ENCODE assay signal across 1 cellular context in the genomic region with DNA sequence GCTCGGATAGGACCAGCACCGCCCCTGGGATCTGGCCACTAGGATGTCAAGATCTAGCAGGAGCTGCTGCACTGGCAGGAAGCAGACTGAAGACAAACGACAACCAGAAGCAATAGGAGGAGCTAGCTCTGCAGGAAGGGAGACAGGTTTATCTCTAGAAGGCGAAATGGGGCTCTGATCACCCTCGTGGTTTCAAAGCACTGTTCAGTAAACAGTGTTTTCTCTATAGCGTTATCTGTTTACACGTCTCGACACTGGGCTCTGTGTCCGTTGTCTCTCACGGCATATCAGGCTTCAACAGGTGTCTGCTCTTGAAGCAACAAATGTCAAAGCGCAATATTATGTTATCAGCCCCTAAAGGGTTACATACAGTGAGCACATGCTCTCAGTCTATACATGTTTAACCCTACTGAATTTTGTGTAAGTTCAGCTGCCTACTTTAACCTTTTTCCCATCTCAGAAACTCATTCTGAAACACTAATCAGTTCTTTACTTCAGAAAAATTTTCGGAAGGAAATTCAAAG.
TF ChIP-seq lines count a peak whose summit lies in the region.

No MANE protein-coding gene starts in this region.

TF ChIP-seq in K562, 482 proteins besides CTCF, POLR2A, EP300 and RAD21 (continued from another document and continues in another):
- TF ChIP-seq, protein P1, sequence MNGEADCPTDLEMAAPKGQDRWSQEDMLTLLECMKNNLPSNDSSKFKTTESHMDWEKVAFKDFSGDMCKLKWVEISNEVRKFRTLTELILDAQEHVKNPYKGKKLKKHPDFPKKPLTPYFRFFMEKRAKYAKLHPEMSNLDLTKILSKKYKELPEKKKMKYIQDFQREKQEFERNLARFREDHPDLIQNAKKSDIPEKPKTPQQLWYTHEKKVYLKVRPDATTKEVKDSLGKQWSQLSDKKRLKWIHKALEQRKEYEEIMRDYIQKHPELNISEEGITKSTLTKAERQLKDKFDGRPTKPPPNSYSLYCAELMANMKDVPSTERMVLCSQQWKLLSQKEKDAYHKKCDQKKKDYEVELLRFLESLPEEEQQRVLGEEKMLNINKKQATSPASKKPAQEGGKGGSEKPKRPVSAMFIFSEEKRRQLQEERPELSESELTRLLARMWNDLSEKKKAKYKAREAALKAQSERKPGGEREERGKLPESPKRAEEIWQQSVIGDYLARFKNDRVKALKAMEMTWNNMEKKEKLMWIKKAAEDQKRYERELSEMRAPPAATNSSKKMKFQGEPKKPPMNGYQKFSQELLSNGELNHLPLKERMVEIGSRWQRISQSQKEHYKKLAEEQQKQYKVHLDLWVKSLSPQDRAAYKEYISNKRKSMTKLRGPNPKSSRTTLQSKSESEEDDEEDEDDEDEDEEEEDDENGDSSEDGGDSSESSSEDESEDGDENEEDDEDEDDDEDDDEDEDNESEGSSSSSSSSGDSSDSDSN (IDR thresholded peaks at IDR 0.05; ENCODE audit: borderline replicate concordance in 1 of 2, low read depth in 2 of 2, low read length in 2 of 2), result no peak
- TF ChIP-seq ARID1B (IDR thresholded peaks at IDR 0.05), result peak; percentile 98
- TF ChIP-seq NEUROD1 (IDR thresholded peaks at IDR 0.05; ENCODE audit: borderline replicate concordance, low read depth, low read length, partially characterized antibody), result peak; percentile 75
- TF ChIP-seq, protein P2, sequence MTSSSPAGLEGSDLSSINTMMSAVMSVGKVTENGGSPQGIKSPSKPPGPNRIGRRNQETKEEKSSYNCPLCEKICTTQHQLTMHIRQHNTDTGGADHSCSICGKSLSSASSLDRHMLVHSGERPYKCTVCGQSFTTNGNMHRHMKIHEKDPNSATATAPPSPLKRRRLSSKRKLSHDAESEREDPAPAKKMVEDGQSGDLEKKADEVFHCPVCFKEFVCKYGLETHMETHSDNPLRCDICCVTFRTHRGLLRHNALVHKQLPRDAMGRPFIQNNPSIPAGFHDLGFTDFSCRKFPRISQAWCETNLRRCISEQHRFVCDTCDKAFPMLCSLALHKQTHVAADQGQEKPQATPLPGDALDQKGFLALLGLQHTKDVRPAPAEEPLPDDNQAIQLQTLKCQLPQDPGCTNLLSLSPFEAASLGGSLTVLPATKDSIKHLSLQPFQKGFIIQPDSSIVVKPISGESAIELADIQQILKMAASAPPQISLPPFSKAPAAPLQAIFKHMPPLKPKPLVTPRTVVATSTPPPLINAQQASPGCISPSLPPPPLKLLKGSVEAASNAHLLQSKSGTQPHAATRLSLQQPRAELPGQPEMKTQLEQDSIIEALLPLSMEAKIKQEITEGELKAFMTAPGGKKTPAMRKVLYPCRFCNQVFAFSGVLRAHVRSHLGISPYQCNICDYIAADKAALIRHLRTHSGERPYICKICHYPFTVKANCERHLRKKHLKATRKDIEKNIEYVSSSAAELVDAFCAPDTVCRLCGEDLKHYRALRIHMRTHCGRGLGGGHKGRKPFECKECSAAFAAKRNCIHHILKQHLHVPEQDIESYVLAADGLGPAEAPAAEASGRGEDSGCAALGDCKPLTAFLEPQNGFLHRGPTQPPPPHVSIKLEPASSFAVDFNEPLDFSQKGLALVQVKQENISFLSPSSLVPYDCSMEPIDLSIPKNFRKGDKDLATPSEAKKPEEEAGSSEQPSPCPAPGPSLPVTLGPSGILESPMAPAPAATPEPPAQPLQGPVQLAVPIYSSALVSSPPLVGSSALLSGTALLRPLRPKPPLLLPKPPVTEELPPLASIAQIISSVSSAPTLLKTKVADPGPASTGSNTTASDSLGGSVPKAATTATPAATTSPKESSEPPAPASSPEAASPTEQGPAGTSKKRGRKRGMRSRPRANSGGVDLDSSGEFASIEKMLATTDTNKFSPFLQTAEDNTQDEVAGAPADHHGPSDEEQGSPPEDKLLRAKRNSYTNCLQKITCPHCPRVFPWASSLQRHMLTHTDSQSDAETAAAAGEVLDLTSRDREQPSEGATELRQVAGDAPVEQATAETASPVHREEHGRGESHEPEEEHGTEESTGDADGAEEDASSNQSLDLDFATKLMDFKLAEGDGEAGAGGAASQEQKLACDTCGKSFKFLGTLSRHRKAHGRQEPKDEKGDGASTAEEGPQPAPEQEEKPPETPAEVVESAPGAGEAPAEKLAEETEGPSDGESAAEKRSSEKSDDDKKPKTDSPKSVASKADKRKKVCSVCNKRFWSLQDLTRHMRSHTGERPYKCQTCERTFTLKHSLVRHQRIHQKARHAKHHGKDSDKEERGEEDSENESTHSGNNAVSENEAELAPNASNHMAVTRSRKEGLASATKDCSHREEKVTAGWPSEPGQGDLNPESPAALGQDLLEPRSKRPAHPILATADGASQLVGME (CRISPR knock-in tag; IDR thresholded peaks at IDR 0.05), result no peak
- no peak for TF ChIP-seq ZNF217 (CRISPR knock-in tag; IDR thresholded peaks at IDR 0.05)
- TF ChIP-seq, protein P3, sequence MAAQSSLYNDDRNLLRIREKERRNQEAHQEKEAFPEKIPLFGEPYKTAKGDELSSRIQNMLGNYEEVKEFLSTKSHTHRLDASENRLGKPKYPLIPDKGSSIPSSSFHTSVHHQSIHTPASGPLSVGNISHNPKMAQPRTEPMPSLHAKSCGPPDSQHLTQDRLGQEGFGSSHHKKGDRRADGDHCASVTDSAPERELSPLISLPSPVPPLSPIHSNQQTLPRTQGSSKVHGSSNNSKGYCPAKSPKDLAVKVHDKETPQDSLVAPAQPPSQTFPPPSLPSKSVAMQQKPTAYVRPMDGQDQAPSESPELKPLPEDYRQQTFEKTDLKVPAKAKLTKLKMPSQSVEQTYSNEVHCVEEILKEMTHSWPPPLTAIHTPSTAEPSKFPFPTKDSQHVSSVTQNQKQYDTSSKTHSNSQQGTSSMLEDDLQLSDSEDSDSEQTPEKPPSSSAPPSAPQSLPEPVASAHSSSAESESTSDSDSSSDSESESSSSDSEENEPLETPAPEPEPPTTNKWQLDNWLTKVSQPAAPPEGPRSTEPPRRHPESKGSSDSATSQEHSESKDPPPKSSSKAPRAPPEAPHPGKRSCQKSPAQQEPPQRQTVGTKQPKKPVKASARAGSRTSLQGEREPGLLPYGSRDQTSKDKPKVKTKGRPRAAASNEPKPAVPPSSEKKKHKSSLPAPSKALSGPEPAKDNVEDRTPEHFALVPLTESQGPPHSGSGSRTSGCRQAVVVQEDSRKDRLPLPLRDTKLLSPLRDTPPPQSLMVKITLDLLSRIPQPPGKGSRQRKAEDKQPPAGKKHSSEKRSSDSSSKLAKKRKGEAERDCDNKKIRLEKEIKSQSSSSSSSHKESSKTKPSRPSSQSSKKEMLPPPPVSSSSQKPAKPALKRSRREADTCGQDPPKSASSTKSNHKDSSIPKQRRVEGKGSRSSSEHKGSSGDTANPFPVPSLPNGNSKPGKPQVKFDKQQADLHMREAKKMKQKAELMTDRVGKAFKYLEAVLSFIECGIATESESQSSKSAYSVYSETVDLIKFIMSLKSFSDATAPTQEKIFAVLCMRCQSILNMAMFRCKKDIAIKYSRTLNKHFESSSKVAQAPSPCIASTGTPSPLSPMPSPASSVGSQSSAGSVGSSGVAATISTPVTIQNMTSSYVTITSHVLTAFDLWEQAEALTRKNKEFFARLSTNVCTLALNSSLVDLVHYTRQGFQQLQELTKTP (IDR thresholded peaks at IDR 0.05; ENCODE audit: low read depth in 1 of 2, partially characterized antibody in 2 of 2), result peak in 1 of 2 experiments; percentile 74
- no peak for TF ChIP-seq ZKSCAN3 (CRISPR knock-in tag; IDR thresholded peaks at IDR 0.05)
- TF ChIP-seq, protein P4, sequence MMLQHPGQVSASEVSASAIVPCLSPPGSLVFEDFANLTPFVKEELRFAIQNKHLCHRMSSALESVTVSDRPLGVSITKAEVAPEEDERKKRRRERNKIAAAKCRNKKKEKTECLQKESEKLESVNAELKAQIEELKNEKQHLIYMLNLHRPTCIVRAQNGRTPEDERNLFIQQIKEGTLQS (IDR thresholded peaks at IDR 0.05), result 0 out of 2 replicates have a peak, but pooled peaks have one; percentile 39
- TF ChIP-seq, protein P4 (CRISPR knock-in tag; conservative IDR thresholded peaks at IDR 0.05), result no peak
- TF ChIP-seq RFX5 (IDR thresholded peaks at IDR 0.05; ENCODE audit: low read depth, low read length), result no peak
- TF ChIP-seq, protein P5, sequence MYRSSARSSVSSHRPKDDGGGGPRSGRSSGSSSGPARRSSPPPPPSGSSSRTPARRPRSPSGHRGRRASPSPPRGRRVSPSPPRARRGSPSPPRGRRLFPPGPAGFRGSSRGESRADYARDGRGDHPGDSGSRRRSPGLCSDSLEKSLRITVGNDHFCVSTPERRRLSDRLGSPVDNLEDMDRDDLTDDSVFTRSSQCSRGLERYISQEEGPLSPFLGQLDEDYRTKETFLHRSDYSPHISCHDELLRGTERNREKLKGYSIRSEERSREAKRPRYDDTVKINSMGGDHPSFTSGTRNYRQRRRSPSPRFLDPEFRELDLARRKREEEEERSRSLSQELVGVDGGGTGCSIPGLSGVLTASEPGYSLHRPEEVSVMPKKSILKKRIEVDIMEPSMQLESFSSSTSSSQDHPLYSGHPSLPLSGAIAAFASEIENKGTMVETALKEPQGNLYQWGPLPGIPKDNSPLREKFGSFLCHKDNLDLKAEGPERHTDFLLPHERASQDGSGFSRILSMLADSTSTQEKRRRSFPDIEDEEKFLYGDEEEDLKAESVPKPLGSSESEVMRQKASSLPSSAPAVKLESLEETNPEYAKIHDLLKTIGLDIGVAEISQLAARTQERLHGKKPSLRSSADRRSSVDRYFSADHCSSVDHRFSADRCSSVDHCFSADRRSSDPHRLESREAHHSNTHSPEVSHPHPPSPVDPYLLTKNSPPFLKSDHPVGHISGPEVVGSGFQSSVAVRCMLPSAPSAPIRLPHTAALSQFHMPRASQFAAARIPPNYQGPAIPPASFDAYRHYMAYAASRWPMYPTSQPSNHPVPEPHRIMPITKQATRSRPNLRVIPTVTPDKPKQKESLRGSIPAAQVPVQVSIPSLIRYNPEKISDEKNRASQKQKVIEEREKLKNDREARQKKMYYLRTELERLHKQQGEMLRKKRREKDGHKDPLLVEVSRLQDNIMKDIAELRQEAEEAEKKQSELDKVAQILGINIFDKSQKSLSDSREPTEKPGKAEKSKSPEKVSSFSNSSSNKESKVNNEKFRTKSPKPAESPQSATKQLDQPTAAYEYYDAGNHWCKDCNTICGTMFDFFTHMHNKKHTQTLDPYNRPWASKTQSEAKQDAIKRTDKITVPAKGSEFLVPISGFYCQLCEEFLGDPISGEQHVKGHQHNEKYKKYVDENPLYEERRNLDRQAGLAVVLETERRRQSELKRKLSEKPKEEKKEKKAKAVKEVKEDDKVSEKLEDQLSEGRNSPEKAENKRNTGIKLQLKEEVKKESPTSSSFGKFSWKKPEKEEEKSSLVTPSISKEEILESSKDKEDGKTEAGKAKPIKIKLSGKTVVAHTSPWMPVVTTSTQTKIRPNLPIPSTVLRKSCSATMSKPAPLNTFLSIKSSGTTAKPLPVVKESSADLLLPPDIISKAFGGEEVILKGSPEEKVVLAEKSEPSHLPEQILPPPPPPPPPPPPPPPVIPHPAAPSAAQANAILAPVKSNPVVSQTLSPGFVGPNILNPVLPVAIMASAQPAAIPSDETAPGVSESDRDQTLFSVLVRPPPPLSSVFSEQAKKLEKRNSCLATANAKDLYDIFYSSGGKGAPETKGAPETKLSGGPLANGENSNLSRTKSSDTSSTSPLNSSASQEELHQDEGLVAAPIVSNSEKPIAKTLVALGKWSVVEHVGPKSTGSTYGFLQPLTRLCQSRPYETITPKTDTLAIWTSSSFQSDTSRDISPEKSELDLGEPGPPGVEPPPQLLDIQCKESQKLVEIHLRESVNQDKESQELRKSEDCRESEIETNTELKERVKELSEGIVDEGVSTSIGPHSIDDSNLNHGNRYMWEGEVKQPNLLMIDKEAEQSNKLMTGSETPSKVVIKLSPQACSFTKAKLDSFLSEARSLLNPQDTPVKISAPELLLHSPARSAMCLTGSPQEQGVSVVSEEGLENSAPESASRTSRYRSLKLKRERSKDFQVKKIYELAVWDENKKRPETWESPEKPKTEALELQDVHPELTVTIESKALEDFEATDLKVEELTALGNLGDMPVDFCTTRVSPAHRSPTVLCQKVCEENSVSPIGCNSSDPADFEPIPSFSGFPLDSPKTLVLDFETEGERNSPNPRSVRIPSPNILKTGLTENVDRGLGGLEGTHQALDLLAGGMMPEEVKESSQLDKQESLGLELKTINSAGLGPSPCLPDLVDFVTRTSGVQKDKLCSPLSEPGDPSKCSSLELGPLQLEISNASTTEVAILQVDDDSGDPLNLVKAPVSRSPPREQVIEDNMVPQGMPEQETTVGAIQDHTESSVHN (IDR thresholded peaks at IDR 0.05; ENCODE audit: borderline replicate concordance in 1 of 2, low read depth in 1 of 2), result peak; percentile 40 to 44; a peak in 1 of 4 replicates
- 0 out of 2 replicates have a peak, but pooled peaks have one; percentile 56 for TF ChIP-seq MECOM (CRISPR knock-in tag; IDR thresholded peaks at IDR 0.05)
- TF ChIP-seq ZNF133 (CRISPR knock-in tag; IDR thresholded peaks at IDR 0.05), result no peak
- TF ChIP-seq, protein P6, sequence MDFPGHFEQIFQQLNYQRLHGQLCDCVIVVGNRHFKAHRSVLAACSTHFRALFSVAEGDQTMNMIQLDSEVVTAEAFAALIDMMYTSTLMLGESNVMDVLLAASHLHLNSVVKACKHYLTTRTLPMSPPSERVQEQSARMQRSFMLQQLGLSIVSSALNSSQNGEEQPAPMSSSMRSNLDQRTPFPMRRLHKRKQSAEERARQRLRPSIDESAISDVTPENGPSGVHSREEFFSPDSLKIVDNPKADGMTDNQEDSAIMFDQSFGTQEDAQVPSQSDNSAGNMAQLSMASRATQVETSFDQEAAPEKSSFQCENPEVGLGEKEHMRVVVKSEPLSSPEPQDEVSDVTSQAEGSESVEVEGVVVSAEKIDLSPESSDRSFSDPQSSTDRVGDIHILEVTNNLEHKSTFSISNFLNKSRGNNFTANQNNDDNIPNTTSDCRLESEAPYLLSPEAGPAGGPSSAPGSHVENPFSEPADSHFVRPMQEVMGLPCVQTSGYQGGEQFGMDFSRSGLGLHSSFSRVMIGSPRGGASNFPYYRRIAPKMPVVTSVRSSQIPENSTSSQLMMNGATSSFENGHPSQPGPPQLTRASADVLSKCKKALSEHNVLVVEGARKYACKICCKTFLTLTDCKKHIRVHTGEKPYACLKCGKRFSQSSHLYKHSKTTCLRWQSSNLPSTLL (IDR thresholded peaks at IDR 0.05), result 0 out of 2 replicates have a peak, but pooled peaks have one; percentile 14
- TF ChIP-seq CTBP1 (IDR thresholded peaks at IDR 0.05; ENCODE audit: borderline replicate concordance), result peak; percentile 93; the same call in 1 of the 2 replicates
- no peak for TF ChIP-seq ATF1 (CRISPR knock-in tag; IDR thresholded peaks at IDR 0.05)
- TF ChIP-seq ATF1 (tag; IDR thresholded peaks at IDR 0.05), result peak; percentile 70
- TF ChIP-seq, protein P7, sequence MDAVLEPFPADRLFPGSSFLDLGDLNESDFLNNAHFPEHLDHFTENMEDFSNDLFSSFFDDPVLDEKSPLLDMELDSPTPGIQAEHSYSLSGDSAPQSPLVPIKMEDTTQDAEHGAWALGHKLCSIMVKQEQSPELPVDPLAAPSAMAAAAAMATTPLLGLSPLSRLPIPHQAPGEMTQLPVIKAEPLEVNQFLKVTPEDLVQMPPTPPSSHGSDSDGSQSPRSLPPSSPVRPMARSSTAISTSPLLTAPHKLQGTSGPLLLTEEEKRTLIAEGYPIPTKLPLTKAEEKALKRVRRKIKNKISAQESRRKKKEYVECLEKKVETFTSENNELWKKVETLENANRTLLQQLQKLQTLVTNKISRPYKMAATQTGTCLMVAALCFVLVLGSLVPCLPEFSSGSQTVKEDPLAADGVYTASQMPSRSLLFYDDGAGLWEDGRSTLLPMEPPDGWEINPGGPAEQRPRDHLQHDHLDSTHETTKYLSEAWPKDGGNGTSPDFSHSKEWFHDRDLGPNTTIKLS (IDR thresholded peaks at IDR 0.05; ENCODE audit: borderline replicate concordance, low read depth), result 0 out of 2 replicates have a peak, but pooled peaks have one; percentile 56
